Comparison of ENCODE assay signal across 22 cellular contexts in genomic region chr1:195766709-195767108, GRCh38.
A peak's percentile ranks its signal among the peaks of the same experiment; 100 is the strongest.
DNase-seq lines count a peak whose midpoint lies in the region; ATAC-seq, FAIRE-seq and TF ChIP-seq lines count a peak whose summit lies in the region.
"Had no signal": no experiment of that assay in that cellular context is flagged by ENCODE, and none has a peak within 500 bp of the region (broad histone marks: within the 10 kb centered on the region; RNA-seq: fewer than 3 reads in every experiment).

No MANE protein-coding gene starts in this region.

- H3K27ac ChIP-seq in IMR-90 (ENCODE audit: insufficient read depth, low read length), result no peak overlapping the region
- no peak overlapping the region for H3K27ac ChIP-seq in astrocyte (ENCODE audit: low read depth, low read length)
- no peak overlapping the region for H3K27ac ChIP-seq in gastrocnemius medialis
- no peak overlapping the region for H3K27ac ChIP-seq in heart left ventricle
- H3K27ac ChIP-seq: ovary, WERI-Rb-1 had no signal

- no peak overlapping the region for H2BK5ac ChIP-seq in IMR-90 (ENCODE audit: low read depth, low read length, poor library complexity, severe bottlenecking)

- no peak overlapping the region for H2BK120ac ChIP-seq in IMR-90 (ENCODE audit: low read depth, low read length)

- H3K9me1 ChIP-seq in IMR-90 (ENCODE audit: insufficient read depth, low read length), result no peaks in the 10 kb centered on the region

- H3K27ac Mint-ChIP-seq in astrocyte (ENCODE audit: unreplicated experiment), result no peak overlapping the region
- H3K27ac Mint-ChIP-seq: natural killer cell, T-helper 17 cell had no signal

- FAIRE-seq in astrocyte (lab: Jason Lieb, UNC), result no peak

- intact Hi-C loops in IMR-90 (cut with micrococcal nuclease), result no loop called here
- intact Hi-C loops in gastrocnemius medialis (cut with DNase I; ENCODE audit: low total_unique reads), result no loop called here
- intact Hi-C loops in heart left ventricle (cut with DNase I), result no loop called here

- no peaks in the 10 kb centered on the region for H3K27me3 ChIP-seq in IMR-90 (ENCODE audit: control insufficient read depth, insufficient read depth, low read length)
- H3K27me3 ChIP-seq in astrocyte (ENCODE audit: insufficient read depth, low read length), result no peaks in the 10 kb centered on the region
- H3K27me3 ChIP-seq in gastrocnemius medialis, result no peaks in the 10 kb centered on the region
- no peaks in the 10 kb centered on the region for H3K27me3 ChIP-seq in heart left ventricle
- H3K27me3 ChIP-seq: ovary had no signal

- ATAC-seq in IMR-90 (ENCODE audit: low read depth) (0 out of 2 replicates have a peak, but pooled peaks have one; percentile 42), gastrocnemius medialis (no peak), heart left ventricle (no peak)
- ATAC-seq: natural killer cell, sciatic nerve, T-helper 17 cell had no signal

- CTCF ChIA-PET in IMR-90 (lab: Yijun Ruan, JAX), result no interaction called here

- H2BK20ac ChIP-seq in IMR-90 (ENCODE audit: low read depth, low read length), result no peak overlapping the region

- H2AFZ ChIP-seq in IMR-90 (replicated peaks; ENCODE audit: low read length, poor library complexity), result no peak overlapping the region
- H2AFZ ChIP-seq in astrocyte (ENCODE audit: low read depth, low read length), result no peak overlapping the region

- dilution Hi-C loops in IMR-90 (cut with HindIII; ENCODE audit: low sequenced_read_pairs, unreplicated experiment), result no loop called here

- POLR2A ChIA-PET in IMR-90 (lab: Charles Lee; ENCODE audit: unreplicated experiment), result interaction anchor here (0.6 kb wide), 1 partner anchor 1028 kb away, joined by 3 read pairs; no protein-coding TSS in a partner anchor

- H3K4ac ChIP-seq in IMR-90 (ENCODE audit: low read depth, low read length), result no peak overlapping the region

- H4K5ac ChIP-seq in IMR-90 (ENCODE audit: low read depth, low read length), result no peak overlapping the region

- H3K4me2 ChIP-seq in IMR-90 (ENCODE audit: low read depth, low read length) (no peak overlapping the region), astrocyte (ENCODE audit: low read length) (no peak overlapping the region)

- DNase-seq in Caki2 (ENCODE audit: low read depth) (peak; percentile 8), IMR-90 (peak; percentile 43), astrocyte (ENCODE audit: low read depth) (peak; percentile 34), foreskin fibroblast (peak; percentile 14 to 54), gastrocnemius medialis (no peak), heart left ventricle (no peak)
- no peak for DNase-seq in stimulated activated CD4-positive, alpha-beta T cell treated with anti-CD3 and anti-CD28 coated beads, Interleukin-2, amount 100 ng/mL, for 48 hours
- DNase-seq: activated CD4-positive, alpha-beta T cell treated with anti-CD3 and anti-CD28 coated beads, Interleukin-2, amount 50 U/mL, for 4 hours; activated gamma-delta T cell; amniotic stem cell; Caco-2; hippocampal formation; kidney; natural killer cell; NCI-H2081; NCI-H524 treated with DMSO at 0.1 percent for 48 hours; ovary; stimulated activated naive CD4-positive, alpha-beta T cell; T-helper 17 cell; WERI-Rb-1 had no signal

- TF ChIP-seq POLR2A in IMR-90 (IDR thresholded peaks at IDR 0.05; ENCODE audit: low read depth, low read length), result no peak
- no peak for TF ChIP-seq POLR2A in gastrocnemius medialis (IDR thresholded peaks at IDR 0.05)
- TF ChIP-seq POLR2A in heart left ventricle (IDR thresholded peaks at IDR 0.05), result no peak

- H3K56ac ChIP-seq in IMR-90 (ENCODE audit: extremely low read depth, insufficient read depth, low read length), result no peak overlapping the region

- H2AK5ac ChIP-seq in IMR-90 (ENCODE audit: low read depth, low read length), result no peak overlapping the region

- H4K8ac ChIP-seq in IMR-90 (ENCODE audit: low read depth in 2 of 2, low read length in 2 of 2), result no peak overlapping the region

- H4K20me1 ChIP-seq in IMR-90 (ENCODE audit: insufficient read depth, low read length) (no peaks in the 10 kb centered on the region), astrocyte (ENCODE audit: insufficient read depth, low read length) (no peaks in the 10 kb centered on the region)

- H3K79me1 ChIP-seq in IMR-90 (ENCODE audit: low read depth in 1 of 2, low read length in 2 of 2), result no peaks in the 10 kb centered on the region

- no TSS peak for BruUV-seq in IMR-90 (replicated peaks; lab: Mats Ljungman, UMichigan)

- H3K9ac ChIP-seq in IMR-90 (ENCODE audit: low read depth, low read length), result no peak overlapping the region
- H3K9ac ChIP-seq in astrocyte (ENCODE audit: low read length), result no peak overlapping the region

- H3K27me3 Mint-ChIP-seq in astrocyte (ENCODE audit: low read depth, unreplicated experiment), result no peaks in the 10 kb centered on the region
- H3K27me3 Mint-ChIP-seq: T-helper 17 cell had no signal

- H3K4me3 ChIP-seq in IMR-90 (ENCODE audit: insufficient read depth, low read depth, low read length) (no peak overlapping the region), astrocyte (ENCODE audit: insufficient read depth, low read depth, low read length) (no peak overlapping the region), foreskin fibroblast (ENCODE audit: low read depth in 1 of 2, low read length in 2 of 2) (no peak overlapping the region), gastrocnemius medialis (no peak overlapping the region), heart left ventricle (no peak overlapping the region)
- H3K4me3 ChIP-seq: HAP-1, ovary had no signal

- no peaks in the 10 kb centered on the region for H3K79me2 ChIP-seq in astrocyte (ENCODE audit: insufficient read depth, low read length)

- no peaks in the 10 kb centered on the region for H3K36me3 Mint-ChIP-seq in astrocyte (ENCODE audit: low read depth, unreplicated experiment)
- H3K36me3 Mint-ChIP-seq: natural killer cell had no signal

- H4K91ac ChIP-seq in IMR-90 (ENCODE audit: insufficient read depth, low read depth, low read length), result no peak overlapping the region

- peaks cover 8% of the 10 kb centered on the region for H3K4me1 Mint-ChIP-seq in astrocyte (ENCODE audit: low read depth, unreplicated experiment)
- H3K4me1 Mint-ChIP-seq: natural killer cell, T-helper 17 cell had no signal

- no peak for TF ChIP-seq RAD21 in IMR-90 (IDR thresholded peaks at IDR 0.05; ENCODE audit: low read length)

- H3K9me3 Mint-ChIP-seq in astrocyte (ENCODE audit: unreplicated experiment), result no peaks in the 10 kb centered on the region

- H3K4me3 Mint-ChIP-seq in astrocyte (ENCODE audit: unreplicated experiment), result no peak overlapping the region
- H3K4me3 Mint-ChIP-seq: natural killer cell, T-helper 17 cell had no signal

- H2BK15ac ChIP-seq in IMR-90 (ENCODE audit: low read depth, low read length), result no peak overlapping the region

- H3K4me1 ChIP-seq in IMR-90 (ENCODE audit: control insufficient read depth, insufficient read depth, low read length), result peaks cover 2% of the 10 kb centered on the region
- H3K4me1 ChIP-seq in astrocyte (ENCODE audit: insufficient read depth, low read length), result no peaks in the 10 kb centered on the region
- no peaks in the 10 kb centered on the region for H3K4me1 ChIP-seq in gastrocnemius medialis
- no peaks in the 10 kb centered on the region for H3K4me1 ChIP-seq in heart left ventricle
- H3K4me1 ChIP-seq: Caco-2, HAP-1 had no signal

- H3K36me3 ChIP-seq in IMR-90 (ENCODE audit: control insufficient read depth, insufficient read depth, low read length) (no peaks in the 10 kb centered on the region), astrocyte (ENCODE audit: insufficient read depth, low read length) (no peaks in the 10 kb centered on the region), gastrocnemius medialis (no peaks in the 10 kb centered on the region), heart left ventricle (no peaks in the 10 kb centered on the region)
- H3K36me3 ChIP-seq: HAP-1, ovary, WERI-Rb-1 had no signal

- no peak overlapping the region for H3K14ac ChIP-seq in IMR-90 (replicated peaks; ENCODE audit: low read depth, low read length)

- no peak overlapping the region for H3K23ac ChIP-seq in IMR-90 (ENCODE audit: low read depth, low read length)

- no peaks in the 10 kb centered on the region for H3K9me3 ChIP-seq in IMR-90 (ENCODE audit: control insufficient read depth, insufficient read depth, low read length)
- peaks cover 2% of the 10 kb centered on the region for H3K9me3 ChIP-seq in astrocyte (ENCODE audit: insufficient read depth, low read depth, low read length)
- H3K9me3 ChIP-seq in gastrocnemius medialis, result no peaks in the 10 kb centered on the region
- peaks cover 0 to 3% (median 0%) of the 10 kb centered on the region in 12 donors for H3K9me3 ChIP-seq in heart left ventricle
- H3K9me3 ChIP-seq: Caco-2, HAP-1, ovary had no signal

- in situ Hi-C loops in Caki2 (cut with HindIII; ENCODE audit: low pct_unique_long_range_greater_than_20kb, low sequenced_read_pairs), result no loop called here
- in situ Hi-C loops in IMR-90 (cut with MboI; ENCODE audit: low sequenced_read_pairs), result no loop called here
- in situ Hi-C loops in gastrocnemius medialis (cut with MboI; ENCODE audit: low sequenced_read_pairs in 4 of 4), result no loop called here

- H3K18ac ChIP-seq in IMR-90 (ENCODE audit: low read depth, low read length), result no peak overlapping the region

- H2AK9ac ChIP-seq in IMR-90 (replicated peaks; ENCODE audit: low read depth, low read length, poor library complexity), result no peak overlapping the region

- no peak for TF ChIP-seq CTCF in IMR-90 (conservative IDR thresholded peaks at IDR 0.05; ENCODE audit: low read depth, low read length)
- TF ChIP-seq CTCF in astrocyte (IDR thresholded peaks at IDR 0.05; ENCODE audit: insufficient read depth, low read depth, low read length), result no peak
- no peak for TF ChIP-seq CTCF in foreskin fibroblast (IDR thresholded peaks at IDR 0.05; ENCODE audit: low read depth, low read length)
- TF ChIP-seq CTCF in gastrocnemius medialis (IDR thresholded peaks at IDR 0.05 in 4 of 5, conservative IDR thresholded peaks at IDR 0.05 in 1 of 5), result no peak
- TF ChIP-seq CTCF in heart left ventricle (IDR thresholded peaks at IDR 0.05), result no peak

TF ChIP-seq in IMR-90, 13 proteins besides CTCF, POLR2A, EP300 and RAD21:
- peak; percentile 30; the same call in 1 of the 2 replicates for TF ChIP-seq NFE2L2 (IDR thresholded peaks at IDR 0.05; ENCODE audit: low read depth, low read length)
- 0 out of 2 replicates have a peak, but pooled peaks have one; percentile 20 for TF ChIP-seq FOS (IDR thresholded peaks at IDR 0.05; ENCODE audit: low read depth, low read length)
- no peak for TF ChIP-seq CEBPB (IDR thresholded peaks at IDR 0.05; ENCODE audit: low read depth, low read length)

Comparison
In these comparisons a context has a peak if more than half of its experiments do, and no peak if none do; other contexts are left out.
1. DNase-seq: peak in Caki2 (single experiment), IMR-90 (single experiment), astrocyte (single experiment) and foreskin fibroblast (2 of 2); none in stimulated activated CD4-positive, alpha-beta T cell treated with anti-CD3 and anti-CD28 coated beads, Interleukin-2, amount 100 ng/mL, for 48 hours (0 of 2), gastrocnemius medialis (0 of 2) and heart left ventricle (0 of 5).